21 cellular contexts compared by ENCODE assay signal in the genomic region with DNA sequence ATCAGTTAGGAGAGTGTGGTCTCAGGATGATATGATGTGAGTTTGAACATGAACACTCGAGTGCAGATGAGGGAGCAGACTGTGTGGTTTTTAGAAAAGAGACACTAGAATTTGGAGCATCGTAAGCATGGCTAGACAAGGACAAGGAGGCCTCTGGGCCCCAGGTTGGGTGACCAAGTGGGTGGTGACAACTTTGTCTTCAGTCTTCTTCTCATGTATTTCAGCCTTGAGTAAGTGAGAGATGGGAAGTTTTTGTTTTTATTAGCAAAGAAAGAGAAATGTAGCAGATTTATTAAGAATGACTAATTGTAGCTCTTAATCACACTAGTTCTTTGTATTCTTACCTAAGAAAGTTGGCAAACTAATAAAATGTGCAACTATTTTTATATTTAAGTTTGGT. TPM values are rescaled to one million over a fixed set of nuclear protein-coding genes. Genes with fewer than 3 reads are reported as not detected.
DNase-seq lines count a peak whose midpoint lies in the region; ATAC-seq, FAIRE-seq and TF ChIP-seq lines count a peak whose summit lies in the region.
"Had no signal": no experiment of that assay in that cellular context is flagged by ENCODE, and none has a peak within 500 bp of the region (broad histone marks: within the 10 kb centered on the region; RNA-seq: fewer than 3 reads in every experiment).

No MANE protein-coding gene starts in this region.

- peak overlapping the region; percentile 55 for H3K27ac Mint-ChIP-seq in stimulated activated naive CD8-positive, alpha-beta T cell treated with anti-CD3 and anti-CD28 coated beads, Interleukin-15, Interleukin-2, amounts not matched to agents 100 ng/mL and 50 ng/mL, for 24 hours
- H3K27ac Mint-ChIP-seq in stimulated activated naive CD8-positive, alpha-beta T cell treated with anti-CD3 and anti-CD28 coated beads, Interleukin-15, amount 100 ng/mL, for 72 hours: peak overlapping the region in 1 of 2 donors; percentile 81
- peak overlapping the region in 9 of 10 donors; percentile 1 to 78 (median 57) for H3K27ac Mint-ChIP-seq in naive thymus-derived CD8-positive, alpha-beta T cell
- no peak overlapping the region for H3K27ac Mint-ChIP-seq in glutamatergic neuron (ENCODE audit: unreplicated experiment)
- H3K27ac Mint-ChIP-seq: GM23338 had no signal

- H3K27me3 ChIP-seq in bronchial epithelial cell (ENCODE audit: control insufficient read depth, insufficient read depth, low read length): no peaks in the 10 kb centered on the region
- no peaks in the 10 kb centered on the region for H3K27me3 ChIP-seq in uterus
- no peaks in the 10 kb centered on the region for H3K27me3 ChIP-seq in spleen (replicated peaks in 1 of 7)
- no peaks in the 10 kb centered on the region for H3K27me3 ChIP-seq in MG63
- H3K27me3 ChIP-seq: esophagus squamous epithelium, pancreas had no signal

- no peak for TF ChIP-seq CTCF in bronchial epithelial cell (IDR thresholded peaks at IDR 0.05; ENCODE audit: insufficient read depth, low read length, severe bottlenecking)
- no peak for TF ChIP-seq CTCF in uterus (IDR thresholded peaks at IDR 0.05)
- TF ChIP-seq CTCF in spleen (IDR thresholded peaks at IDR 0.05 in 8 of 11, conservative IDR thresholded peaks at IDR 0.05 in 3 of 11): no peak
- TF ChIP-seq CTCF in glutamatergic neuron (IDR thresholded peaks at IDR 0.05; ENCODE audit: partially characterized antibody, unreplicated experiment): no peak

- no peak overlapping the region for H3K4me3 Mint-ChIP-seq in stimulated activated naive CD8-positive, alpha-beta T cell treated with anti-CD3 and anti-CD28 coated beads, Interleukin-15, Interleukin-2, amounts not matched to agents 100 ng/mL and 50 ng/mL, for 24 hours
- no peak overlapping the region for H3K4me3 Mint-ChIP-seq in stimulated activated naive CD8-positive, alpha-beta T cell treated with anti-CD3 and anti-CD28 coated beads, Interleukin-15, amount 100 ng/mL, for 72 hours
- H3K4me3 Mint-ChIP-seq in naive thymus-derived CD8-positive, alpha-beta T cell: peak overlapping the region in 6 of 10 donors; percentile 1 to 44 (median 24)
- H3K4me3 Mint-ChIP-seq in glutamatergic neuron (ENCODE audit: unreplicated experiment): no peak overlapping the region
- H3K4me3 Mint-ChIP-seq: GM23338 had no signal

- ATAC-seq in stimulated activated naive CD8-positive, alpha-beta T cell treated with anti-CD3 and anti-CD28 coated beads, Interleukin-15, amount 100 ng/mL, for 72 hours: no peak
- ATAC-seq in naive thymus-derived CD8-positive, alpha-beta T cell: no peak
- ATAC-seq: activated CD4-positive, CD25-positive, alpha-beta regulatory T cell treated with anti-CD3 and anti-CD28 coated beads, Interleukin-2, amount 50 U/mL, for 24 hours; GM23338; mucosa of descending colon; pancreas had no signal

- H3K27ac ChIP-seq in uterus (peak overlapping the region; percentile 88 to 96), spleen (no peak overlapping the region)
- H3K27ac ChIP-seq: pancreas had no signal

- H3K36me3 ChIP-seq in bronchial epithelial cell (ENCODE audit: control insufficient read depth, insufficient read depth, low read length) (no peaks in the 10 kb centered on the region), uterus (no peaks in the 10 kb centered on the region), spleen (no peaks in the 10 kb centered on the region), MG63 (no peaks in the 10 kb centered on the region)
- H3K36me3 ChIP-seq: esophagus squamous epithelium, pancreas had no signal

- intact Hi-C loops in uterus (cut with DNase I; ENCODE audit: low total_unique reads): no loop called here
- intact Hi-C loops in spleen (cut with DNase I; ENCODE audit: low total_unique reads): no loop called here

- WGBS in spleen, 5 donors: 85 to 91% (median 89%) methylated on average over 2 of the region's 2 CpGs

- no peaks in the 10 kb centered on the region for H3K9me3 ChIP-seq in uterus
- no peaks in the 10 kb centered on the region for H3K9me3 ChIP-seq in spleen
- H3K9me3 ChIP-seq in MG63: no peaks in the 10 kb centered on the region
- H3K9me3 ChIP-seq: esophagus squamous epithelium, mucosa of descending colon, pancreas had no signal

- peaks cover 96% of the 10 kb centered on the region for H3K4me1 Mint-ChIP-seq in stimulated activated naive CD8-positive, alpha-beta T cell treated with anti-CD3 and anti-CD28 coated beads, Interleukin-15, Interleukin-2, amounts not matched to agents 100 ng/mL and 50 ng/mL, for 24 hours (ENCODE audit: low read depth)
- peaks cover 83% of the 10 kb centered on the region for H3K4me1 Mint-ChIP-seq in stimulated activated naive CD8-positive, alpha-beta T cell treated with anti-CD3 and anti-CD28 coated beads, Interleukin-15, amount 100 ng/mL, for 72 hours
- H3K4me1 Mint-ChIP-seq in naive thymus-derived CD8-positive, alpha-beta T cell: peaks cover 44 to 95% (median 90%) of the 10 kb centered on the region in 4 donors
- H3K4me1 Mint-ChIP-seq in glutamatergic neuron (ENCODE audit: low read depth, unreplicated experiment): peaks cover 6% of the 10 kb centered on the region

- no peak for DNase-seq in stimulated activated naive CD8-positive, alpha-beta T cell treated with anti-CD3 and anti-CD28 coated beads, Interleukin-15, amount 100 ng/mL, for 72 hours
- DNase-seq in bronchial epithelial cell (ENCODE audit: low read depth) (peak; percentile 39), uterus (no peak), spleen (no peak), MG63 (no peak), glutamatergic neuron (no peak)
- no peak for DNase-seq in naive thymus-derived CD8-positive, alpha-beta T cell
- DNase-seq: activated effector memory CD4-positive, alpha-beta T cell treated with anti-CD3 and anti-CD28 coated beads, Interleukin-2, amount 50 U/mL, for 16 hours; esophagus squamous epithelium; Kasumi-1; kidney glomerular epithelial cell; mucosa of descending colon; NCI-H1417 treated with DMSO at 0.1 percent for 48 hours; NCI-H2171 treated with DMSO at 0.1 percent for 48 hours; NCI-H82; pancreas; small intestine; T-helper 1 cell had no signal

- H3K4me1 ChIP-seq in uterus (peaks cover 4% of the 10 kb centered on the region in 2 donors), spleen (peaks cover 18 to 97% (median 57%) of the 10 kb centered on the region in 6 donors)

- no peak overlapping the region for H3K4me3 ChIP-seq in bronchial epithelial cell (ENCODE audit: low read depth, low read length)
- H3K4me3 ChIP-seq in uterus: no peak overlapping the region
- H3K4me3 ChIP-seq in spleen: no peak overlapping the region
- no peak overlapping the region for H3K4me3 ChIP-seq in MG63
- H3K4me3 ChIP-seq: esophagus squamous epithelium, GM23338, mucosa of descending colon, pancreas had no signal

- FAIRE-seq in bronchial epithelial cell (lab: Jason Lieb, UNC): no peak
- FAIRE-seq: pancreas, small intestine had no signal

- no peaks in the 10 kb centered on the region for H3K9me3 Mint-ChIP-seq in stimulated activated naive CD8-positive, alpha-beta T cell treated with anti-CD3 and anti-CD28 coated beads, Interleukin-15, Interleukin-2, amounts not matched to agents 100 ng/mL and 50 ng/mL, for 24 hours
- no peaks in the 10 kb centered on the region for H3K9me3 Mint-ChIP-seq in stimulated activated naive CD8-positive, alpha-beta T cell treated with anti-CD3 and anti-CD28 coated beads, Interleukin-15, amount 100 ng/mL, for 72 hours
- no peaks in the 10 kb centered on the region for H3K9me3 Mint-ChIP-seq in naive thymus-derived CD8-positive, alpha-beta T cell
- H3K9me3 Mint-ChIP-seq in glutamatergic neuron (ENCODE audit: unreplicated experiment): no peaks in the 10 kb centered on the region
- H3K9me3 Mint-ChIP-seq: GM23338 had no signal

- POLR2A ChIA-PET in naive thymus-derived CD8-positive, alpha-beta T cell (lab: Charles Lee): interaction anchor here (1.3 to 3.9 kb wide), 2 partner anchors 10 to 16 kb away, joined by 5 to 21 read pairs; partner anchors contain the start of gene TES

- peaks cover 3% of the 10 kb centered on the region for H3K36me3 Mint-ChIP-seq in stimulated activated naive CD8-positive, alpha-beta T cell treated with anti-CD3 and anti-CD28 coated beads, Interleukin-15, Interleukin-2, amounts not matched to agents 100 ng/mL and 50 ng/mL, for 24 hours (ENCODE audit: low read depth)
- H3K36me3 Mint-ChIP-seq in naive thymus-derived CD8-positive, alpha-beta T cell: peaks cover 0 to 2% (median 0%) of the 10 kb centered on the region in 3 donors
- H3K36me3 Mint-ChIP-seq in glutamatergic neuron (ENCODE audit: unreplicated experiment): no peaks in the 10 kb centered on the region

- no peaks in the 10 kb centered on the region for H3K27me3 Mint-ChIP-seq in stimulated activated naive CD8-positive, alpha-beta T cell treated with anti-CD3 and anti-CD28 coated beads, Interleukin-15, Interleukin-2, amounts not matched to agents 100 ng/mL and 50 ng/mL, for 24 hours
- no peaks in the 10 kb centered on the region for H3K27me3 Mint-ChIP-seq in stimulated activated naive CD8-positive, alpha-beta T cell treated with anti-CD3 and anti-CD28 coated beads, Interleukin-15, amount 100 ng/mL, for 72 hours
- no peaks in the 10 kb centered on the region for H3K27me3 Mint-ChIP-seq in naive thymus-derived CD8-positive, alpha-beta T cell
- no peaks in the 10 kb centered on the region for H3K27me3 Mint-ChIP-seq in glutamatergic neuron (ENCODE audit: unreplicated experiment)

- TF ChIP-seq POLR2A in uterus (IDR thresholded peaks at IDR 0.05): no peak
- no peak for TF ChIP-seq POLR2A in spleen (IDR thresholded peaks at IDR 0.05)

RNA-seq across cellular contexts. Expression of gene TES, which starts 16.3 kb away (rescaled TPM):
- 276 and 348 TPM in 2 replicates for total RNA-seq in bronchial epithelial cell
- total RNA-seq in naive thymus-derived CD8-positive, alpha-beta T cell: 100 to 1,000 TPM; 119 to 122 TPM
- polyA plus RNA-seq in naive thymus-derived CD8-positive, alpha-beta T cell: 100 to 1,000 TPM; 177 to 185 (median 181) TPM
- total RNA-seq in uterus: 100 to 1,000 TPM; 115 to 189 (median 146) TPM
- 10 to 100 TPM; 52.6 to 79.7 (median 66.4) TPM for total RNA-seq in spleen
- polyA plus RNA-seq in spleen: 10 to 100 TPM; 28.5 to 34.9 (median 32.9) TPM
- 39.1 and 97.0 TPM in 2 replicates for total RNA-seq in MG63 (2014; rRNA removed; shearing (Covaris generic); ENCODE audit: low replicate concordance)
- 53.5 TPM for total RNA-seq in glutamatergic neuron (ENCODE audit: unreplicated experiment)

Comparison
In these comparisons a context has a peak if more than half of its experiments do, and no peak if none do; other contexts are left out.
1. H3K4me3 Mint-ChIP-seq: peak in naive thymus-derived CD8-positive, alpha-beta T cell (6 of 10); none in stimulated activated naive CD8-positive, alpha-beta T cell treated with anti-CD3 and anti-CD28 coated beads, Interleukin-15, Interleukin-2, amounts not matched to agents 100 ng/mL and 50 ng/mL, for 24 hours (single experiment), stimulated activated naive CD8-positive, alpha-beta T cell treated with anti-CD3 and anti-CD28 coated beads, Interleukin-15, amount 100 ng/mL, for 72 hours (0 of 2) and glutamatergic neuron (single experiment).
2. H3K27ac ChIP-seq: peak in uterus (2 of 2); none in spleen (0 of 8).